Comparison of ENCODE assay signal across 12 cellular contexts in genomic region chr6:42693725-42694323, GRCh38. TPM values are rescaled to one million over a fixed set of nuclear protein-coding genes. Genes with fewer than 3 reads are reported as not detected.
DNase-seq lines count a peak whose midpoint lies in the region; ATAC-seq and TF ChIP-seq lines count a peak whose summit lies in the region.
"Had no signal": no experiment of that assay in that cellular context is flagged by ENCODE, and none has a peak within 500 bp of the region (broad histone marks: within the 10 kb centered on the region; RNA-seq: fewer than 3 reads in every experiment).

No MANE protein-coding gene starts in this region.

- H3K27me3 Mint-ChIP-seq in HFFc6 (ENCODE audit: insufficient read depth) (no peaks in the 10 kb centered on the region; the same call in 1 of the 2 replicates), nephron progenitor cell (ENCODE audit: low read depth, poor library complexity) (no peaks in the 10 kb centered on the region), endothelial cell (ENCODE audit: unreplicated experiment) (no peaks in the 10 kb centered on the region)
- no peaks in the 10 kb centered on the region for H3K27me3 Mint-ChIP-seq in activated naive CD8-positive, alpha-beta T cell treated with anti-CD3 and anti-CD28 coated beads, Interleukin-2, amount 50 U/mL, for 24 hours

- H3K27ac Mint-ChIP-seq in HFFc6 (peak overlapping the region; percentile 78), nephron progenitor cell (peak overlapping the region; percentile 36), endothelial cell (ENCODE audit: unreplicated experiment) (no peak overlapping the region)
- peak overlapping the region; percentile 70 for H3K27ac Mint-ChIP-seq in activated naive CD8-positive, alpha-beta T cell treated with anti-CD3 and anti-CD28 coated beads, Interleukin-2, amount 50 U/mL, for 24 hours

- DNase-seq in HFFc6, result no peak
- no peak for DNase-seq in activated naive CD8-positive, alpha-beta T cell treated with anti-CD3 and anti-CD28 coated beads, Interleukin-2, amount 50 U/mL, for 24 hours
- DNase-seq in nephron progenitor cell, result no peak
- no peak for DNase-seq in NCI-H82 treated with DMSO at 0.1 percent for 48 hours (lab: John Stamatoyannopoulos, UW; ENCODE audit: unreplicated experiment)
- DNase-seq in SJCRH30, result no peak
- no peak for DNase-seq in endothelial cell (ENCODE audit: low spot score)
- DNase-seq: DMS53; NCI-H774; stimulated activated CD4-positive, alpha-beta T cell treated with anti-CD3 and anti-CD28 coated beads, Interleukin-2, amount 100 ng/mL, for 48 hours; tibial artery had no signal

- H3K36me3 ChIP-seq in BLaER1, result peaks cover 50% of the 10 kb centered on the region
- H3K36me3 ChIP-seq in SJCRH30, result peaks cover 41% of the 10 kb centered on the region

- no peaks in the 10 kb centered on the region for H3K27me3 ChIP-seq in BLaER1
- no peaks in the 10 kb centered on the region for H3K27me3 ChIP-seq in SJCRH30
- H3K27me3 ChIP-seq: tibial artery had no signal

- H3K27ac ChIP-seq in BLaER1 (peak overlapping the region; percentile 56), SJCRH30 (no peak overlapping the region)
- H3K27ac ChIP-seq: tibial artery had no signal

- H3K4me1 ChIP-seq in BLaER1, result peaks cover 17% of the 10 kb centered on the region
- H3K4me1 ChIP-seq in SJCRH30, result no peaks in the 10 kb centered on the region

- peak overlapping the region; percentile 58 for H3K4me2 ChIP-seq in BLaER1

- H4K20me1 ChIP-seq in BLaER1, result no peaks in the 10 kb centered on the region

- H3K9me3 ChIP-seq in BLaER1 (no peaks in the 10 kb centered on the region), SJCRH30 (replicated peaks) (no peaks in the 10 kb centered on the region)
- H3K9me3 ChIP-seq: tibial artery had no signal

- H3K36me3 Mint-ChIP-seq in HFFc6 (ENCODE audit: low read depth) (peaks cover 19% of the 10 kb centered on the region), nephron progenitor cell (ENCODE audit: low read depth) (peaks cover 38% of the 10 kb centered on the region), endothelial cell (ENCODE audit: low read depth, unreplicated experiment) (peaks cover 20% of the 10 kb centered on the region)
- H3K36me3 Mint-ChIP-seq in activated naive CD8-positive, alpha-beta T cell treated with anti-CD3 and anti-CD28 coated beads, Interleukin-2, amount 50 U/mL, for 24 hours (ENCODE audit: low read depth), result peaks cover 34% of the 10 kb centered on the region

- H3K9me3 Mint-ChIP-seq in HFFc6 (no peaks in the 10 kb centered on the region), nephron progenitor cell (no peaks in the 10 kb centered on the region), endothelial cell (ENCODE audit: unreplicated experiment) (no peaks in the 10 kb centered on the region)
- H3K9me3 Mint-ChIP-seq in activated naive CD8-positive, alpha-beta T cell treated with anti-CD3 and anti-CD28 coated beads, Interleukin-2, amount 50 U/mL, for 24 hours, result no peaks in the 10 kb centered on the region

- no peak for TF ChIP-seq CTCF in HFFc6 (IDR thresholded peaks at IDR 0.05)
- TF ChIP-seq CTCF in nephron progenitor cell (IDR thresholded peaks at IDR 0.05), result no peak
- TF ChIP-seq CTCF in endothelial cell (IDR thresholded peaks at IDR 0.05; ENCODE audit: unreplicated experiment), result no peak

- peaks cover 70% of the 10 kb centered on the region for H3K4me1 Mint-ChIP-seq in HFFc6 (ENCODE audit: low read depth)
- H3K4me1 Mint-ChIP-seq in activated naive CD8-positive, alpha-beta T cell treated with anti-CD3 and anti-CD28 coated beads, Interleukin-2, amount 50 U/mL, for 24 hours, result peaks cover 37% of the 10 kb centered on the region
- H3K4me1 Mint-ChIP-seq in nephron progenitor cell, result no peaks in the 10 kb centered on the region
- H3K4me1 Mint-ChIP-seq in endothelial cell (ENCODE audit: unreplicated experiment), result peaks cover 15% of the 10 kb centered on the region

- ATAC-seq in activated naive CD8-positive, alpha-beta T cell treated with anti-CD3 and anti-CD28 coated beads, Interleukin-2, amount 50 U/mL, for 24 hours, result peak; percentile 11
- no peak for ATAC-seq in HG02678 (IDR thresholded peaks at IDR 0.05; ENCODE audit: unreplicated experiment)

- H3K9ac ChIP-seq in BLaER1, result peak overlapping the region; percentile 52; the same call in 1 of the 2 replicates

- H3K4me3 ChIP-seq in BLaER1 (no peak overlapping the region), SJCRH30 (no peak overlapping the region)
- H3K4me3 ChIP-seq: tibial artery had no signal

- peak overlapping the region; percentile 44; the same call in 1 of the 2 replicates for H3K4me3 Mint-ChIP-seq in HFFc6
- H3K4me3 Mint-ChIP-seq in activated naive CD8-positive, alpha-beta T cell treated with anti-CD3 and anti-CD28 coated beads, Interleukin-2, amount 50 U/mL, for 24 hours, result no peak overlapping the region
- H3K4me3 Mint-ChIP-seq in nephron progenitor cell, result no peak overlapping the region
- no peak overlapping the region for H3K4me3 Mint-ChIP-seq in endothelial cell (ENCODE audit: unreplicated experiment)

RNA-seq across cellular contexts. Expression of gene PRPH2, which starts 28.6 kb away (rescaled TPM):
- 1 to 10 TPM in 2 of 6 experiments, under 1 TPM in 4; 0.19 to 2.0 (median 0.37) TPM for total RNA-seq in HFFc6 (2021; fragmentation: NEBNext Ultra II Directional; extraction: Animal tissue kit (Norgen Biotek cat#: 25700))
- 1.9 and 2.1 TPM in 2 replicates for total RNA-seq in SJCRH30 (2014; rRNA removed; shearing (Covaris generic))
- 0.15 TPM for total RNA-seq in endothelial cell (ENCODE audit: unreplicated experiment)

RNA-seq across cellular contexts. Expression of gene TBCC, which starts 52.1 kb away (rescaled TPM):
- total RNA-seq in HFFc6 (2021; fragmentation: NEBNext Ultra II Directional; extraction: Animal tissue kit (Norgen Biotek cat#: 25700)), result 10 to 100 TPM; 20.6 to 25.2 (median 22.5) TPM
- 34.1 and 38.0 TPM in 2 replicates for total RNA-seq in SJCRH30 (2014; rRNA removed; shearing (Covaris generic))
- total RNA-seq in endothelial cell (ENCODE audit: unreplicated experiment), result 23.4 TPM
